Comparison of ENCODE assay signal across 9 cellular contexts in genomic region chr6:114304304-114304887, GRCh38. TPM values are rescaled to one million over a fixed set of nuclear protein-coding genes. Genes with fewer than 3 reads are reported as not detected.
DNase-seq lines count a peak whose midpoint lies in the region; ATAC-seq and TF ChIP-seq lines count a peak whose summit lies in the region.
"Had no signal": no experiment of that assay in that cellular context is flagged by ENCODE, and none has a peak within 500 bp of the region (broad histone marks: within the 10 kb centered on the region; RNA-seq: fewer than 3 reads in every experiment).

No MANE protein-coding gene starts in this region.

- H3K36me3 ChIP-seq in DND-41 (ENCODE audit: insufficient read depth, low read length) (no peaks in the 10 kb centered on the region), KMS-11 (ENCODE audit: insufficient read depth) (no peaks in the 10 kb centered on the region), adipocyte (ENCODE audit: control insufficient read depth, insufficient read depth, low read length, severe bottlenecking) (no peaks in the 10 kb centered on the region), liver (ENCODE audit: control insufficient read depth in 4 of 4, insufficient read depth in 3 of 4, low read depth in 1 of 4, low read length in 3 of 4) (no peaks in the 10 kb centered on the region), sigmoid colon (no peaks in the 10 kb centered on the region)

- no peak overlapping the region for H2AFZ ChIP-seq in DND-41 (ENCODE audit: low read depth, low read length)
- H2AFZ ChIP-seq in KMS-11 (ENCODE audit: low read depth) = no peak overlapping the region

- no peaks in the 10 kb centered on the region for H3K9me3 ChIP-seq in DND-41 (ENCODE audit: insufficient read depth, low read length, severe bottlenecking)
- no peaks in the 10 kb centered on the region for H3K9me3 ChIP-seq in adipocyte (ENCODE audit: control insufficient read depth, low read length)
- H3K9me3 ChIP-seq in liver (ENCODE audit: control insufficient read depth in 4 of 4, low read length in 3 of 4) = no peaks in the 10 kb centered on the region
- H3K9me3 ChIP-seq in sigmoid colon = no peaks in the 10 kb centered on the region

- H3K79me2 ChIP-seq in DND-41 (ENCODE audit: insufficient read depth, low read length) = no peaks in the 10 kb centered on the region
- H3K79me2 ChIP-seq in KMS-11 (ENCODE audit: insufficient read depth, low read depth) = no peaks in the 10 kb centered on the region

- intact Hi-C loops in sigmoid colon (cut with DNase I) = no loop called here

- H4K20me1 ChIP-seq in DND-41 (ENCODE audit: insufficient read depth, low read length) = no peaks in the 10 kb centered on the region
- no peaks in the 10 kb centered on the region for H4K20me1 ChIP-seq in KMS-11 (ENCODE audit: insufficient read depth)

- H3K4me1 ChIP-seq in DND-41 (ENCODE audit: insufficient read depth, low read length) (no peaks in the 10 kb centered on the region), KMS-11 (ENCODE audit: low read depth, poor library complexity, severe bottlenecking) (peaks cover 16% of the 10 kb centered on the region), adipocyte (ENCODE audit: control insufficient read depth, insufficient read depth, low read length) (no peaks in the 10 kb centered on the region), liver (ENCODE audit: control insufficient read depth in 4 of 4, insufficient read depth in 4 of 4, low read length in 3 of 4) (peaks cover 2 to 13% (median 9%) of the 10 kb centered on the region in 4 donors), sigmoid colon (no peaks in the 10 kb centered on the region)

- no peak for TF ChIP-seq POLR2A in sigmoid colon (IDR thresholded peaks at IDR 0.05)

- no peak overlapping the region for H3K4me2 ChIP-seq in DND-41 (ENCODE audit: insufficient read depth, low read length)
- no peak overlapping the region for H3K4me2 ChIP-seq in KMS-11

- peak; percentile 61 to 63 for TF ChIP-seq RAD21 in liver (IDR thresholded peaks at IDR 0.05)

- TF ChIP-seq CTCF in DND-41 (IDR thresholded peaks at IDR 0.05; ENCODE audit: borderline replicate concordance, extremely low read depth, low read length, poor library complexity, severe bottlenecking) (peak; percentile 53), KMS-11 (conservative IDR thresholded peaks at IDR 0.05; ENCODE audit: low read depth, low read length) (peak; percentile 63), liver (IDR thresholded peaks at IDR 0.05; ENCODE audit: low read depth, low read length, missing input control) (peak; percentile 38), sigmoid colon (IDR thresholded peaks at IDR 0.05) (peak in 2 of 4 experiments; percentile 11 to 27)

- no peak overlapping the region for H3K9ac ChIP-seq in DND-41 (ENCODE audit: low read depth, low read length)
- H3K9ac ChIP-seq in KMS-11 = no peak overlapping the region
- H3K9ac ChIP-seq in adipocyte (ENCODE audit: low read length) = no peak overlapping the region
- no peak overlapping the region for H3K9ac ChIP-seq in liver (ENCODE audit: low read depth in 1 of 2, low read length in 2 of 2)

- ATAC-seq in DND-41 (ENCODE audit: insufficient read depth, low read depth) (no peak), HG02885 (IDR thresholded peaks at IDR 0.05; ENCODE audit: poor library complexity, unreplicated experiment) (no peak), HG03469 (IDR thresholded peaks at IDR 0.05; ENCODE audit: unreplicated experiment) (no peak)
- ATAC-seq: left lobe of liver had no signal

- no peak for TF ChIP-seq EP300 in sigmoid colon (IDR thresholded peaks at IDR 0.05)

- H3K27me3 ChIP-seq in DND-41 (ENCODE audit: insufficient read depth, low read length, poor library complexity) = no peaks in the 10 kb centered on the region
- H3K27me3 ChIP-seq in KMS-11 (ENCODE audit: insufficient read depth, low read depth) = no peaks in the 10 kb centered on the region
- H3K27me3 ChIP-seq in adipocyte (replicated peaks; ENCODE audit: control insufficient read depth, insufficient read depth, low read length) = no peaks in the 10 kb centered on the region
- H3K27me3 ChIP-seq in liver (ENCODE audit: control insufficient read depth in 4 of 4, insufficient read depth in 4 of 4, low read length in 3 of 4) = no peaks in the 10 kb centered on the region
- no peaks in the 10 kb centered on the region for H3K27me3 ChIP-seq in sigmoid colon

- H3K4me3 ChIP-seq in DND-41 (ENCODE audit: low read depth in 1 of 2, low read length in 2 of 2) (no peak overlapping the region), KMS-11 (IDR thresholded peaks at IDR 0.05; ENCODE audit: insufficient read depth, low read depth, low read length) (no peak overlapping the region), adipocyte (ENCODE audit: low read length) (no peak overlapping the region), liver (ENCODE audit: low read depth in 1 of 3, low read length in 3 of 3) (no peak overlapping the region), sigmoid colon (no peak overlapping the region)

- H3K27ac ChIP-seq in DND-41 (ENCODE audit: low read length) (no peak overlapping the region), KMS-11 (no peak overlapping the region), liver (ENCODE audit: low read depth in 1 of 2, low read length in 2 of 2) (no peak overlapping the region), sigmoid colon (no peak overlapping the region)

- no peak for DNase-seq in DND-41
- DNase-seq in adipocyte (ENCODE audit: low read depth) = peak; percentile 83
- DNase-seq in sigmoid colon = no peak
- DNase-seq in globus pallidus (ENCODE audit: low spot score) = no peak

- WGBS in liver = 70% methylated on average over 1 of the region's 1 CpG
- 32 to 82% methylated on average over 1 of the region's 1 CpG for WGBS in sigmoid colon, 2 donors

TF ChIP-seq in liver, 16 proteins besides CTCF, POLR2A, EP300 and RAD21:
- TF ChIP-seq HNF4A (conservative IDR thresholded peaks at IDR 0.05) = no peak
- no peak for TF ChIP-seq TAF1 (conservative IDR thresholded peaks at IDR 0.05)
- no peak for TF ChIP-seq HNF4G (IDR thresholded peaks at IDR 0.05)
- no peak for TF ChIP-seq GABPA (IDR thresholded peaks at IDR 0.05 in 1 of 2, conservative IDR thresholded peaks at IDR 0.05 in 1 of 2)
- no peak for TF ChIP-seq FOXA2 (IDR thresholded peaks at IDR 0.05)
- TF ChIP-seq SP1 (IDR thresholded peaks at IDR 0.05) = no peak
- no peak for TF ChIP-seq YY1 (IDR thresholded peaks at IDR 0.05)
- TF ChIP-seq RXRA (IDR thresholded peaks at IDR 0.05) = no peak
- TF ChIP-seq JUND (IDR thresholded peaks at IDR 0.05) = no peak
- TF ChIP-seq REST (IDR thresholded peaks at IDR 0.05) = no peak
- no peak for TF ChIP-seq MAX (IDR thresholded peaks at IDR 0.05)
- no peak for TF ChIP-seq NR2F2 (IDR thresholded peaks at IDR 0.05)

RNA-seq across cellular contexts. Expression of gene HS3ST5, which starts 38.4 kb away (rescaled TPM):
- total RNA-seq in liver (not detected), sigmoid colon (1 to 10 TPM in 1 of 4 donors, under 1 TPM in 3; 0.28 to 1.1 (median 0.44) TPM)
- polyA plus RNA-seq in liver (not detected), sigmoid colon (under 1 TPM in 1 of 3 donors, not detected in 2; 0.36 TPM)
- total RNA-seq: left lobe of liver had no signal
